Comparison of ENCODE assay signal across 8 cellular contexts in the genomic region with DNA sequence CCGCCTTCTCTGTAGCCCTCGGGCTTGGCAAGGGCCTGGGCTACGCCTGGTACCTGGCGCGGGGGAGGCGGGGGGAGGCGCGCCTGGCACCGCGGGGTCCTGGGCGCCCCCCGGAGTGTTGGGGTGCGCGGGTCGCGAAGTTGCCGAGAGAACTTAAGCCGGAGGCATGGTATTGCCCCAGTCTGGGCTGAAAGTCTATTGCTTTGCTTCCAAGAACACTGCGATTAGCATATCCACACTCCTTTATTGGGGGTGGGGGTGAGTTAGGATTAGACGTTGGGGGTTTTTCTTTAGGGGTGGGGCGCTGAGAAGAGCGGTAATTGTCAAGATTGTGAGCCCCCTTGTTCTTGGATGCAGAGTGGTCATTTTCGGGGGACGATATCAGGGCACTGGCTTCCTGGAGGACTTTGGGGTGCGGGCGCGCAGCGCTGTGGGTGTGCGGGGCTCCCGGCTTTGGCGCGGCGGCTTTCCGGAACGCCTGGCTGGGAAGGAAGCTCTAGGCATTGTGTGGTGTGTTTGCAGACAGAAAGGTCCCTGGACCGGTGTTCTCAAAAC. TPM values are rescaled to one million over a fixed set of nuclear protein-coding genes. Genes with fewer than 3 reads are reported as not detected.
DNase-seq lines count a peak whose midpoint lies in the region; ATAC-seq, FAIRE-seq and TF ChIP-seq lines count a peak whose summit lies in the region.

No MANE protein-coding gene starts in this region.

- no peaks in the 10 kb centered on the region for H3K36me3 ChIP-seq in SK-N-MC (ENCODE audit: insufficient read depth, low read length)

- no peak for ATAC-seq in HG03469 (IDR thresholded peaks at IDR 0.05; ENCODE audit: unreplicated experiment)

- peak overlapping the region; percentile 77 for H3K4me3 Mint-ChIP-seq in activated T-cell treated with anti-CD3 and anti-CD28 coated beads, Interleukin-2, amount 50 U/mL, for 24 hours
- peak overlapping the region; percentile 92 for H3K4me3 Mint-ChIP-seq in osteocyte (ENCODE audit: unreplicated experiment)

- no peak overlapping the region for H3K27ac ChIP-seq in SK-N-MC

- H3K9me3 Mint-ChIP-seq in activated T-cell treated with anti-CD3 and anti-CD28 coated beads, Interleukin-2, amount 50 U/mL, for 24 hours, result no peaks in the 10 kb centered on the region
- no peaks in the 10 kb centered on the region for H3K9me3 Mint-ChIP-seq in osteocyte (ENCODE audit: unreplicated experiment)

- H3K27ac Mint-ChIP-seq in activated T-cell treated with anti-CD3 and anti-CD28 coated beads, Interleukin-2, amount 50 U/mL, for 24 hours, result peak overlapping the region; percentile 18
- H3K27ac Mint-ChIP-seq in osteocyte (ENCODE audit: unreplicated experiment), result peak overlapping the region; percentile 93

- H3K4me3 ChIP-seq in SK-N-MC (peak overlapping the region; percentile 88), fibroblast of pulmonary artery (replicated peaks; ENCODE audit: low read depth, low read length) (peak overlapping the region; percentile 77)

- no peaks in the 10 kb centered on the region for H3K9me3 ChIP-seq in SK-N-MC (ENCODE audit: low read depth, low read length)

- no peaks in the 10 kb centered on the region for H3K36me3 Mint-ChIP-seq in activated T-cell treated with anti-CD3 and anti-CD28 coated beads, Interleukin-2, amount 50 U/mL, for 24 hours (ENCODE audit: low read depth)
- H3K36me3 Mint-ChIP-seq in osteocyte (ENCODE audit: unreplicated experiment), result no peaks in the 10 kb centered on the region

- DNase-seq in activated T-cell treated with anti-CD3 and anti-CD28 coated beads, Interleukin-2, amount 50 U/mL, for 24 hours, result peak; percentile 35
- DNase-seq in activated T-cell treated with anti-CD3 and anti-CD28 coated beads for 4 hours (no peak), SK-N-MC (ENCODE audit: low read depth, low spot score) (no peak), fibroblast of pulmonary artery (ENCODE audit: low read depth) (no peak), osteocyte (ENCODE audit: extremely low spot score, unreplicated experiment) (no peak), GM19238 (ENCODE audit: insufficient read length, low spot score) (no peak), GM19239 (ENCODE audit: insufficient read length, low spot score) (no peak)

- H3K9ac ChIP-seq in SK-N-MC (ENCODE audit: insufficient read length), result peak overlapping the region; percentile 74

- FAIRE-seq in GM19239 (lab: Jason Lieb, UNC), result no peak

- H3K4me1 Mint-ChIP-seq in activated T-cell treated with anti-CD3 and anti-CD28 coated beads, Interleukin-2, amount 50 U/mL, for 24 hours (ENCODE audit: low read depth), result peaks cover 16% of the 10 kb centered on the region
- H3K4me1 Mint-ChIP-seq in osteocyte (ENCODE audit: unreplicated experiment), result peaks cover 70% of the 10 kb centered on the region

- H3K27me3 Mint-ChIP-seq in activated T-cell treated with anti-CD3 and anti-CD28 coated beads, Interleukin-2, amount 50 U/mL, for 24 hours, result peaks cover 71% of the 10 kb centered on the region
- no peaks in the 10 kb centered on the region for H3K27me3 Mint-ChIP-seq in osteocyte (ENCODE audit: unreplicated experiment)

- no peak for TF ChIP-seq CTCF in fibroblast of pulmonary artery (IDR thresholded peaks at IDR 0.05; ENCODE audit: low read length, missing control alignments)
- no peak for TF ChIP-seq CTCF in osteocyte (IDR thresholded peaks at IDR 0.05)

RNA-seq across cellular contexts. Expression of gene TANC1, which starts 0.8 kb away (rescaled TPM):
- 36.9 and 37.0 TPM in 2 replicates for total RNA-seq in osteocyte
